ENCODE assay signal across 8 cellular contexts in genomic region chr3:4834403-4834866, GRCh38.
A peak's percentile ranks its signal among the peaks of the same experiment; 100 is the strongest.
DNase-seq lines count a peak whose midpoint lies in the region; ATAC-seq and FAIRE-seq lines count a peak whose summit lies in the region.

No MANE protein-coding gene starts in this region.

- peaks cover 27 to 39% (median 33%) of the 10 kb centered on the region in 3 donors for H3K4me1 Mint-ChIP-seq in IgD-negative memory B cell

- peak overlapping the region in 1 of 4 donors; percentile 86 for H3K4me3 Mint-ChIP-seq in IgD-negative memory B cell

- H3K27me3 Mint-ChIP-seq in IgD-negative memory B cell = no peaks in the 10 kb centered on the region

- in situ Hi-C loops in HAP-1 (cut with MboI; ENCODE audit: low sequenced_read_pairs) = no loop called here

- FAIRE-seq in RCC 7860 (lab: Jason Lieb, UNC) = no peak

- no peaks in the 10 kb centered on the region for H3K36me3 ChIP-seq in HAP-1 (replicated peaks)

- H3K27ac Mint-ChIP-seq in IgD-negative memory B cell = peak overlapping the region in 2 of 3 donors; percentile 59 to 84

- H3K4me3 ChIP-seq in HAP-1 = no peak overlapping the region

- H3K9me3 Mint-ChIP-seq in IgD-negative memory B cell = no peaks in the 10 kb centered on the region

- ATAC-seq in GM21423 (IDR thresholded peaks at IDR 0.05; ENCODE audit: unreplicated experiment) = peak; percentile 58

- peak; percentile 69 for DNase-seq in activated T-cell treated with anti-CD3 and anti-CD28 coated beads for 48 hours (ENCODE audit: low read depth)
- peak; percentile 30 to 53 for DNase-seq in stimulated activated CD4-positive, alpha-beta T cell treated with anti-CD3 and anti-CD28 coated beads, Interleukin-15, amount 100 ng/mL, for 1 hour (ENCODE audit: low read depth in 1 of 2, low spot score in 1 of 2)
- DNase-seq in HuH-7 (ENCODE audit: low spot score) = no peak
- no peak for DNase-seq in HAP-1 (ENCODE audit: low spot score in 2 of 2)
- DNase-seq in RCC 7860 (ENCODE audit: low spot score) = no peak
- no peak for DNase-seq in HuH-7.5 (ENCODE audit: low spot score)

- no peaks in the 10 kb centered on the region for H3K27me3 ChIP-seq in HAP-1 (ENCODE audit: low read depth)

- H3K36me3 Mint-ChIP-seq in IgD-negative memory B cell = peaks cover 8% of the 10 kb centered on the region

- no peaks in the 10 kb centered on the region for H3K9me3 ChIP-seq in HAP-1

- H3K4me1 ChIP-seq in HAP-1 = no peaks in the 10 kb centered on the region

Comparison
In these comparisons a context has a peak if more than half of its experiments do, and no peak if none do; other contexts are left out.
1. DNase-seq: peak in activated T-cell treated with anti-CD3 and anti-CD28 coated beads for 48 hours (single experiment) and stimulated activated CD4-positive, alpha-beta T cell treated with anti-CD3 and anti-CD28 coated beads, Interleukin-15, amount 100 ng/mL, for 1 hour (2 of 2); none in HuH-7 (single experiment), HAP-1 (0 of 2), RCC 7860 (single experiment) and HuH-7.5 (single experiment).